Comparison of ENCODE assay signal across 12 cellular contexts in the genomic region with DNA sequence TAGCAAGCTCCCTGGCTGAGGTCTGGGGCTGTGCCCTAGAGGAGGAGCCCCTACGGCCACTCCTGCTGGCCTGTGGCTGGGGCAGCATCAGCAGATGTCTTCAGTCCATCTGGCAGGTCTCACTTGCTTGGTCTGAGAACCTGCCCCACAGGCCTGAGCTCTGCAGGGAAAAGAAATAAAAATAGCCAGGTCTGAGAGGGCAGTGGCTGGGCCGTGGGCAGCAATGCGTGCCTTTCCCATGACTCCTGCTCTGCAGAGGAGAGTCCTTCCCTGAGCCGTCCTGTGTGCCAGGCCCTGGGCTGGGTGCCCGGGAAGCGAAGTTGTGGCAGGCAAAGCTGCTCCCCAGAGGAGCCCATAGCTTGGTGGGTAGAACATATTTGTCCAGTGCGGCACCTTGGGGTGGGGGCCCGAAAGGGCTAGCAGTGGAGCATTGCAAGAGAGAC. TPM values are rescaled to one million over a fixed set of nuclear protein-coding genes. Genes with fewer than 3 reads are reported as not detected.
DNase-seq lines count a peak whose midpoint lies in the region; TF ChIP-seq lines count a peak whose summit lies in the region.
"Had no signal": no experiment of that assay in that cellular context is flagged by ENCODE, and none has a peak within 500 bp of the region (broad histone marks: within the 10 kb centered on the region; RNA-seq: fewer than 3 reads in every experiment).

No MANE protein-coding gene starts in this region.

- H3K36me3 ChIP-seq in MG63, result no peaks in the 10 kb centered on the region

- H3K4me3 ChIP-seq in MG63 (no peak overlapping the region), fibroblast of the aortic adventitia (ENCODE audit: low read depth, low read length) (no peak overlapping the region)

- H3K36me3 Mint-ChIP-seq in type B pancreatic cell, result no peaks in the 10 kb centered on the region
- H3K36me3 Mint-ChIP-seq: activated CD4-positive, alpha-beta memory T cell treated with anti-CD3 and anti-CD28 coated beads for 36 hours had no signal

- peak; percentile 98 for DNase-seq in MG63
- peak; percentile 33 for DNase-seq in fibroblast of the aortic adventitia (ENCODE audit: low read depth)
- DNase-seq in medulla oblongata (ENCODE audit: extremely low spot score), result peak; percentile 53
- no peak for DNase-seq in type B pancreatic cell (ENCODE audit: extremely low spot score, unreplicated experiment)
- DNase-seq in activated CD4-positive, CD25-positive, alpha-beta regulatory T cell (lab: John Stamatoyannopoulos, UW), result no peak
- DNase-seq in HCEC 1CT, result no peak
- DNase-seq in NCI-H774 (lab: John Stamatoyannopoulos, UW), result no peak
- DNase-seq: activated CD4-positive, alpha-beta memory T cell treated with anti-CD3 and anti-CD28 coated beads for 36 hours; MV-4-11; NCI-H2227 treated with DMSO at 0.1 percent for 48 hours; PC-3 had no signal

- H3K27ac Mint-ChIP-seq in type B pancreatic cell, result peak overlapping the region; percentile 65
- H3K27ac Mint-ChIP-seq: activated CD4-positive, alpha-beta memory T cell treated with anti-CD3 and anti-CD28 coated beads for 36 hours; stimulated activated naive CD8-positive, alpha-beta T cell treated with anti-CD3 and anti-CD28 coated beads, Interleukin-15, Interleukin-2, amounts not matched to agents 100 ng/mL and 50 ng/mL, for 24 hours had no signal

- H3K27me3 Mint-ChIP-seq in type B pancreatic cell, result peaks cover 35% of the 10 kb centered on the region
- H3K27me3 Mint-ChIP-seq: activated CD4-positive, alpha-beta memory T cell treated with anti-CD3 and anti-CD28 coated beads for 36 hours; stimulated activated naive CD8-positive, alpha-beta T cell treated with anti-CD3 and anti-CD28 coated beads, Interleukin-15, Interleukin-2, amounts not matched to agents 100 ng/mL and 50 ng/mL, for 24 hours had no signal

- H3K27me3 ChIP-seq in MG63, result no peaks in the 10 kb centered on the region

- no peaks in the 10 kb centered on the region for H3K9me3 Mint-ChIP-seq in type B pancreatic cell
- H3K9me3 Mint-ChIP-seq: activated CD4-positive, alpha-beta memory T cell treated with anti-CD3 and anti-CD28 coated beads for 36 hours; stimulated activated naive CD8-positive, alpha-beta T cell treated with anti-CD3 and anti-CD28 coated beads, Interleukin-15, Interleukin-2, amounts not matched to agents 100 ng/mL and 50 ng/mL, for 24 hours had no signal

- H3K4me1 Mint-ChIP-seq in type B pancreatic cell (ENCODE audit: unreplicated experiment), result peaks cover 12% of the 10 kb centered on the region

- TF ChIP-seq CTCF in fibroblast of the aortic adventitia (IDR thresholded peaks at IDR 0.05; ENCODE audit: insufficient read depth, low read length) (no peak), type B pancreatic cell (conservative IDR thresholded peaks at IDR 0.05) (no peak)

- no peaks in the 10 kb centered on the region for H3K9me3 ChIP-seq in MG63

- no peak overlapping the region for H3K4me3 Mint-ChIP-seq in type B pancreatic cell
- H3K4me3 Mint-ChIP-seq: activated CD4-positive, alpha-beta memory T cell treated with anti-CD3 and anti-CD28 coated beads for 36 hours; stimulated activated naive CD8-positive, alpha-beta T cell treated with anti-CD3 and anti-CD28 coated beads, Interleukin-15, Interleukin-2, amounts not matched to agents 100 ng/mL and 50 ng/mL, for 24 hours had no signal

RNA-seq across cellular contexts. Expression of gene KIAA0232, which starts 11.3 kb away (rescaled TPM):
- total RNA-seq in MG63 (2014; rRNA removed; shearing (Covaris generic); ENCODE audit: low replicate concordance), result 2.9 and 5.2 TPM in 2 replicates
- 18.1 and 28.7 TPM in 2 replicates for total RNA-seq in fibroblast of the aortic adventitia (ENCODE audit: low replicate concordance)
- 33.9 and 35.9 TPM in 2 replicates for total RNA-seq in type B pancreatic cell (ENCODE audit: low replicate concordance)

RNA-seq across cellular contexts. Expression of gene BLOC1S4, which starts 55.3 kb away (rescaled TPM):
- 15.6 and 16.0 TPM in 2 replicates for total RNA-seq in MG63 (2014; rRNA removed; shearing (Covaris generic); ENCODE audit: low replicate concordance)
- total RNA-seq in fibroblast of the aortic adventitia (ENCODE audit: low replicate concordance) (5.4 and 7.0 TPM in 2 replicates), type B pancreatic cell (ENCODE audit: low replicate concordance) (19.1 and 21.4 TPM in 2 replicates)

Comparison
In these comparisons a context has a peak if more than half of its experiments do, and no peak if none do; other contexts are left out.
1. DNase-seq: peak in MG63 (single experiment), fibroblast of the aortic adventitia (single experiment) and medulla oblongata (single experiment); none in type B pancreatic cell (single experiment), activated CD4-positive, CD25-positive, alpha-beta regulatory T cell (0 of 4), HCEC 1CT (single experiment) and NCI-H774 (single experiment).